1 cellular context compared by ENCODE assay signal in genomic region chr22:43147821-43148220, GRCh38.
TF ChIP-seq lines count a peak whose summit lies in the region.

No MANE protein-coding gene starts in this region.

TF ChIP-seq in K562, 482 proteins besides CTCF, POLR2A, EP300 and RAD21:
- TF ChIP-seq STAT5A (IDR thresholded peaks at IDR 0.05; ENCODE audit: borderline replicate concordance, low read length) (no peak), DEAF1 (CRISPR knock-in tag; IDR thresholded peaks at IDR 0.05) (no peak), NFIC (IDR thresholded peaks at IDR 0.05) (peak; percentile 63)
TF ChIP-seq in K562: peak in this region for 1.
